Comparison of ENCODE assay signal across 19 cellular contexts in the genomic region with DNA sequence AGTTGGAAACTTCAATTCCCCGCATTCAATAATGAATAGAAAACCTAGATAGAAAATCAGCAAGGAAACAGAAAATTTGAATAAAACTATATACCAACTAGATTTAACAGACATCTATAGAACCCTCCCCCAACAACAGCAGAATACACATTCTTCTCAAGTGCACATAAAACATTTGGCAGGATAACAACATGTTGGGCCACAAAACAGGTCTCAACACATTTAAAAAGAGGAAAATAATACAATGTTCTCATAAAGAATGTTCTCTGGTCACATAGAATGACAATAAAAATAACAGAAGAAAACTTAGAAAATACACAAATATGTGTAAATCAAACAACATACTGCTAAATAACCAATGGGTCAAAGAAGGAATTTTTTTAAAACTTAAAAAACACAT. TPM values are rescaled to one million over a fixed set of nuclear protein-coding genes. Genes with fewer than 3 reads are reported as not detected.
A peak's percentile ranks its signal among the peaks of the same experiment; 100 is the strongest.
DNase-seq lines count a peak whose midpoint lies in the region; ATAC-seq, FAIRE-seq and TF ChIP-seq lines count a peak whose summit lies in the region.
"Had no signal": no experiment of that assay in that cellular context is flagged by ENCODE, and none has a peak within 500 bp of the region (broad histone marks: within the 10 kb centered on the region; RNA-seq: fewer than 3 reads in every experiment).

No MANE protein-coding gene starts in this region.

- no peaks in the 10 kb centered on the region for H3K36me3 ChIP-seq in breast epithelium
- H3K36me3 ChIP-seq in keratinocyte (ENCODE audit: control insufficient read depth in 2 of 2, extremely low read depth in 1 of 2, insufficient read depth in 2 of 2, low read length in 2 of 2) = no peaks in the 10 kb centered on the region
- no peaks in the 10 kb centered on the region for H3K36me3 ChIP-seq in right atrium auricular region

- TF ChIP-seq POLR2A in breast epithelium (IDR thresholded peaks at IDR 0.05) = no peak

- dilution Hi-C loops in keratinocyte (cut with MboI; ENCODE audit: extremely low pct_ligation_motif_present, low sequenced_read_pairs) = no loop called here

- peak; percentile 16 for DNase-seq in MCF 10A (ENCODE audit: unreplicated experiment)
- no peak for DNase-seq in breast epithelium (ENCODE audit: low spot score in 2 of 2)
- no peak for DNase-seq in central memory CD8-positive, alpha-beta T cell (ENCODE audit: low spot score in 2 of 2)
- DNase-seq in keratinocyte (ENCODE audit: low read depth, low spot score) = no peak
- no peak for DNase-seq in head of caudate nucleus
- no peak for DNase-seq in right atrium auricular region (ENCODE audit: low spot score)
- DNase-seq: AML-193; Caco-2; CD4-positive, alpha-beta T cell; GDM1; GM23248 had no signal

- H3K79me2 ChIP-seq in keratinocyte (ENCODE audit: control insufficient read depth, insufficient read depth, low read length) = no peaks in the 10 kb centered on the region

- POLR2A ChIA-PET in MCF 10A (lab: Yijun Ruan, JAX) = interaction anchor here (0.7 kb wide), 1 partner anchor 14 kb away, joined by 4 read pairs; no protein-coding TSS in a partner anchor

- peak overlapping the region; percentile 23 for H3K27ac Mint-ChIP-seq in MCF 10A (ENCODE audit: low read depth, unreplicated experiment)
- H3K27ac Mint-ChIP-seq in central memory CD8-positive, alpha-beta T cell (ENCODE audit: low read depth) = peak overlapping the region; percentile 10
- H3K27ac Mint-ChIP-seq: CD4-positive, alpha-beta T cell had no signal

- H3K9me1 ChIP-seq in keratinocyte (ENCODE audit: control insufficient read depth, extremely low read depth, insufficient read depth, low read length) = no peaks in the 10 kb centered on the region

- CTCF ChIA-PET in MCF 10A (lab: Yijun Ruan, JAX) = interaction anchor here (0.9 kb wide), 1 partner anchor 94 kb away, joined by 3 read pairs; no protein-coding TSS in a partner anchor

- H3K4me3 Mint-ChIP-seq in MCF 10A (ENCODE audit: unreplicated experiment) = no peak overlapping the region
- H3K4me3 Mint-ChIP-seq in central memory CD8-positive, alpha-beta T cell = no peak overlapping the region
- H3K4me3 Mint-ChIP-seq: CD4-positive, alpha-beta T cell had no signal

- peak overlapping the region; percentile 8 for H3K4me2 ChIP-seq in keratinocyte (ENCODE audit: control insufficient read depth, extremely low read depth, insufficient read depth, low read depth, low read length)
- H3K4me2 ChIP-seq: A549 had no signal

- peaks cover 6% of the 10 kb centered on the region for H3K36me3 Mint-ChIP-seq in MCF 10A (ENCODE audit: insufficient read depth, unreplicated experiment)
- peaks cover 2% of the 10 kb centered on the region for H3K36me3 Mint-ChIP-seq in central memory CD8-positive, alpha-beta T cell (ENCODE audit: insufficient read depth)

- BruUV-seq in MCF 10A (replicated peaks; lab: Mats Ljungman, UMichigan) = no TSS peak

- H3K27me3 Mint-ChIP-seq in MCF 10A (ENCODE audit: insufficient read depth, unreplicated experiment) = no peaks in the 10 kb centered on the region
- no peaks in the 10 kb centered on the region for H3K27me3 Mint-ChIP-seq in central memory CD8-positive, alpha-beta T cell
- H3K27me3 Mint-ChIP-seq: CD4-positive, alpha-beta T cell had no signal

- ATAC-seq in central memory CD8-positive, alpha-beta T cell (replicated peaks; ENCODE audit: extremely low read depth, poor library complexity, severe bottlenecking) = no peak
- no peak for ATAC-seq in HG03432 (IDR thresholded peaks at IDR 0.05; ENCODE audit: unreplicated experiment)
- ATAC-seq: A549 had no signal

- H4K20me1 ChIP-seq in keratinocyte (ENCODE audit: control insufficient read depth, extremely low read depth, insufficient read depth, low read length) = no peaks in the 10 kb centered on the region

- TF ChIP-seq CTCF in MCF 10A (IDR thresholded peaks at IDR 0.05; ENCODE audit: unreplicated experiment) (no peak), breast epithelium (IDR thresholded peaks at IDR 0.05) (no peak), keratinocyte (optimal IDR thresholded peaks at IDR 0.05 in 1 of 3, IDR thresholded peaks at IDR 0.05 in 1 of 3, conservative IDR thresholded peaks at IDR 0.05 in 1 of 3; ENCODE audit: extremely low read depth in 1 of 3, insufficient read depth in 2 of 3, low read length in 3 of 3) (no peak), right atrium auricular region (IDR thresholded peaks at IDR 0.05) (no peak)

- FAIRE-seq in keratinocyte (lab: Jason Lieb, UNC) = no peak
- FAIRE-seq: A549, D721Med, GM12892, GM18507 had no signal

- no peak overlapping the region for H3K4me3 ChIP-seq in breast epithelium
- H3K4me3 ChIP-seq in keratinocyte (ENCODE audit: control insufficient read depth in 2 of 3, extremely low read depth in 1 of 3, insufficient read depth in 2 of 3, low read depth in 1 of 3, low read length in 3 of 3) = no peak overlapping the region
- H3K4me3 ChIP-seq in right atrium auricular region = no peak overlapping the region
- H3K4me3 ChIP-seq: A549, GM23248, HAP-1 had no signal

- peaks cover 7% of the 10 kb centered on the region for H3K9me3 Mint-ChIP-seq in MCF 10A (ENCODE audit: unreplicated experiment)
- no peaks in the 10 kb centered on the region for H3K9me3 Mint-ChIP-seq in central memory CD8-positive, alpha-beta T cell
- H3K9me3 Mint-ChIP-seq: CD4-positive, alpha-beta T cell had no signal

- H3K9ac ChIP-seq in keratinocyte (ENCODE audit: control insufficient read depth, extremely low read depth, insufficient read depth, low read length) = no peak overlapping the region
- H3K9ac ChIP-seq: GM23248 had no signal

- H3K27ac ChIP-seq in breast epithelium = no peak overlapping the region
- no peak overlapping the region for H3K27ac ChIP-seq in keratinocyte (ENCODE audit: control insufficient read depth, insufficient read depth, low read length)
- H3K27ac ChIP-seq in right atrium auricular region = no peak overlapping the region
- H3K27ac ChIP-seq: 22Rv1, A549, C4-2B, GM23248 had no signal

- peaks cover 18% of the 10 kb centered on the region for H3K4me1 Mint-ChIP-seq in MCF 10A (ENCODE audit: insufficient read depth, unreplicated experiment)
- no peaks in the 10 kb centered on the region for H3K4me1 Mint-ChIP-seq in central memory CD8-positive, alpha-beta T cell

- H2AFZ ChIP-seq in keratinocyte (ENCODE audit: control insufficient read depth, low read length) = no peak overlapping the region
- H2AFZ ChIP-seq: GM23248 had no signal

- intact Hi-C loops in MCF 10A (cut with micrococcal nuclease) (no loop called here), breast epithelium (cut with DNase I; ENCODE audit: low total_unique reads) (no loop called here), head of caudate nucleus (cut with DNase I) (no loop called here)

- no peaks in the 10 kb centered on the region for H3K4me1 ChIP-seq in breast epithelium
- H3K4me1 ChIP-seq in keratinocyte (ENCODE audit: control insufficient read depth, extremely low read depth, insufficient read depth, low read length) = peaks cover 9% of the 10 kb centered on the region
- no peaks in the 10 kb centered on the region for H3K4me1 ChIP-seq in right atrium auricular region
- H3K4me1 ChIP-seq: A549, Caco-2, HAP-1 had no signal

- H3K9me3 ChIP-seq in breast epithelium (peaks cover 0 to 6% of the 10 kb centered on the region in 2 donors), keratinocyte (ENCODE audit: control insufficient read depth, low read depth, low read length) (no peaks in the 10 kb centered on the region), right atrium auricular region (no peaks in the 10 kb centered on the region)
- H3K9me3 ChIP-seq: A549, Caco-2, HAP-1 had no signal

- H3K27me3 ChIP-seq in breast epithelium = no peaks in the 10 kb centered on the region
- H3K27me3 ChIP-seq in keratinocyte (ENCODE audit: control insufficient read depth, extremely low read depth, insufficient read depth, low read length) = no peaks in the 10 kb centered on the region
- no peaks in the 10 kb centered on the region for H3K27me3 ChIP-seq in right atrium auricular region

RNA-seq across cellular contexts. Expression of gene ITGB3BP, which starts 24.9 kb away (rescaled TPM):
- total RNA-seq in MCF 10A (2022) (31.4 and 31.8 TPM in 2 replicates), breast epithelium (10 to 100 TPM; 11.7 to 29.3 (median 18.4) TPM), right atrium auricular region (1 to 10 TPM; 5.0 to 5.7 TPM)
- polyA plus RNA-seq in keratinocyte = 6.9 to 19.5 TPM (median 10.0 TPM) in 3 replicates
- polyA plus RNA-seq in keratinocyte (2011; ENCODE audit: low read depth) = 7.3 TPM
- 6.7 and 12.9 TPM in 2 replicates for polyA plus RNA-seq in keratinocyte (2011; cell fraction: cytosol; rRNA removed)
- polyA plus RNA-seq in keratinocyte (2011; cell fraction: nucleus; rRNA removed) = 6.6 and 9.9 TPM in 2 replicates
- polyA plus RNA-seq in keratinocyte (2012; ENCODE audit: low replicate concordance) = 11.7 and 14.0 TPM in 2 replicates
- 0.69 to 4.8 TPM (median 1.4 TPM) in 3 replicates for polyA minus RNA-seq in keratinocyte
- polyA minus RNA-seq in keratinocyte (2011; cell fraction: cytosol; rRNA and poly(A)+ RNA removed) = not detected
- polyA minus RNA-seq in keratinocyte (2011; cell fraction: nucleus; rRNA and poly(A)+ RNA removed) = 2.5 and 3.9 TPM in 2 replicates

RNA-seq across cellular contexts. Expression of gene EFCAB7, which starts 25.2 kb away (rescaled TPM):
- 7.6 and 7.9 TPM in 2 replicates for total RNA-seq in MCF 10A (2022)
- 10 to 100 TPM in 2 of 3 donors, 1 to 10 TPM in 1; 5.6 to 15.1 (median 12.5) TPM for total RNA-seq in breast epithelium
- 1.4 to 4.9 TPM (median 3.1 TPM) in 3 replicates for polyA plus RNA-seq in keratinocyte
- polyA plus RNA-seq in keratinocyte (2011; ENCODE audit: low read depth) = 6.0 TPM
- polyA plus RNA-seq in keratinocyte (2011; cell fraction: cytosol; rRNA removed) = 1.7 and 3.1 TPM in 2 replicates
- polyA plus RNA-seq in keratinocyte (2011; cell fraction: nucleus; rRNA removed) = 4.8 and 7.6 TPM in 2 replicates
- 2.1 and 2.8 TPM in 2 replicates for polyA plus RNA-seq in keratinocyte (2012; ENCODE audit: low replicate concordance)
- 0.82 to 5.1 TPM in 2 of 3 replicates, not detected in the other for polyA minus RNA-seq in keratinocyte
- polyA minus RNA-seq in keratinocyte (2011; cell fraction: cytosol; rRNA and poly(A)+ RNA removed) = not detected
- 1.7 and 2.6 TPM in 2 replicates for polyA minus RNA-seq in keratinocyte (2011; cell fraction: nucleus; rRNA and poly(A)+ RNA removed)
- 1 to 10 TPM; 5.6 to 6.7 TPM for total RNA-seq in right atrium auricular region
